8 cellular contexts compared by ENCODE assay signal in genomic region chr6:34143884-34144580, GRCh38. TPM values are rescaled to one million over a fixed set of nuclear protein-coding genes. Genes with fewer than 3 reads are reported as not detected.
DNase-seq lines count a peak whose midpoint lies in the region; ATAC-seq, FAIRE-seq and TF ChIP-seq lines count a peak whose summit lies in the region.

No MANE protein-coding gene starts in this region.

- TF ChIP-seq EP300 in GM12878 (IDR thresholded peaks at IDR 0.05; ENCODE audit: borderline replicate concordance in 1 of 2, control insufficient read depth in 1 of 2, low read depth in 2 of 2, low read length in 2 of 2), result no peak

- peaks cover 0 to 30% (median 19%) of the 10 kb centered on the region in 7 donors for H3K4me1 Mint-ChIP-seq in naive thymus-derived CD4-positive, alpha-beta T cell

- BruUV-seq in GM12878 (replicated peaks; lab: Mats Ljungman, UMichigan), result no TSS peak

- peaks cover 45 to 80% (median 60%) of the 10 kb centered on the region in 5 donors for H3K27me3 Mint-ChIP-seq in naive thymus-derived CD4-positive, alpha-beta T cell

- RAD21 ChIA-PET in GM12878 (lab: Charles Lee; ENCODE audit: unreplicated experiment), result no interaction called here

- in situ Hi-C loops in GM12878 (cut with MboI), result no loop called here

- H3K79me2 ChIP-seq in GM12878 (ENCODE audit: control insufficient read depth, insufficient read depth, low read length), result no peaks in the 10 kb centered on the region

- H3K36me3 ChIP-seq in left ventricle myocardium inferior (no peaks in the 10 kb centered on the region), GM12878 (ENCODE audit: control insufficient read depth in 2 of 2, insufficient read depth in 2 of 2, low read length in 1 of 2) (no peaks in the 10 kb centered on the region), testis (ENCODE audit: low read depth, missing control alignments) (no peaks in the 10 kb centered on the region)
- no peaks in the 10 kb centered on the region for H3K36me3 ChIP-seq in naive thymus-derived CD4-positive, alpha-beta T cell (ENCODE audit: control insufficient read depth in 2 of 3, insufficient read depth in 3 of 3, low read length in 3 of 3)

- H3K4me3 Mint-ChIP-seq in naive thymus-derived CD4-positive, alpha-beta T cell, result peak overlapping the region in 9 of 10 donors; percentile 50 to 83 (median 66)

- no peak overlapping the region for H3K27ac Mint-ChIP-seq in naive thymus-derived CD4-positive, alpha-beta T cell

- H3K4me1 ChIP-seq in left ventricle myocardium inferior, result peaks cover 25% of the 10 kb centered on the region
- peaks cover 10% of the 10 kb centered on the region for H3K4me1 ChIP-seq in GM12878 (ENCODE audit: control insufficient read depth, insufficient read depth, low read length)
- peaks cover 15 to 26% of the 10 kb centered on the region in 2 donors for H3K4me1 ChIP-seq in naive thymus-derived CD4-positive, alpha-beta T cell (ENCODE audit: control insufficient read depth in 2 of 2, insufficient read depth in 2 of 2, low read length in 2 of 2)
- peaks cover 25% of the 10 kb centered on the region for H3K4me1 ChIP-seq in testis

- H3K4me3 ChIP-seq in left ventricle myocardium inferior (peak overlapping the region; percentile 61), GM12878 (no peak overlapping the region), testis (peak overlapping the region; percentile 31 to 52)
- H3K4me3 ChIP-seq in naive thymus-derived CD4-positive, alpha-beta T cell (ENCODE audit: low read length), result peak overlapping the region; percentile 25

- intact Hi-C loops in left ventricle myocardium inferior (cut with micrococcal nuclease) (no loop called here), Right ventricle myocardium inferior (cut with DNase I) (loop anchor here (10.0 kb wide), 1 partner anchor 259 kb away; no protein-coding TSS in a partner anchor), GM12878 (cut with micrococcal nuclease; ENCODE audit: unreplicated experiment) (no loop called here), testis (cut with DNase I; ENCODE audit: low total_unique reads) (no loop called here)
- intact Hi-C loops in naive thymus-derived CD4-positive, alpha-beta T cell (cut with micrococcal nuclease), result no loop called here

- H3K27ac ChIP-seq in left ventricle myocardium inferior (replicated peaks) (no peak overlapping the region), GM12878 (ENCODE audit: control insufficient read depth, insufficient read depth) (no peak overlapping the region), testis (no peak overlapping the region)
- no peak overlapping the region for H3K27ac ChIP-seq in naive thymus-derived CD4-positive, alpha-beta T cell (ENCODE audit: low read depth, low read length)

- no peak overlapping the region for H3K9ac ChIP-seq in GM12878 (ENCODE audit: control insufficient read depth, insufficient read depth, low read length)

- POLR2A ChIA-PET in GM12878 (lab: Charles Lee), result no interaction called here
- POLR2A ChIA-PET in naive thymus-derived CD4-positive, alpha-beta T cell (lab: Charles Lee), result no interaction called here

- no peak for ATAC-seq in Right ventricle myocardium inferior
- ATAC-seq in GM12878, result no peak
- peak; percentile 61 for ATAC-seq in naive thymus-derived CD4-positive, alpha-beta T cell

- TF ChIP-seq CTCF in left ventricle myocardium inferior (IDR thresholded peaks at IDR 0.05; ENCODE audit: borderline replicate concordance), result no peak
- TF ChIP-seq CTCF in GM12878 (IDR thresholded peaks at IDR 0.05 in 2 of 3, conservative IDR thresholded peaks at IDR 0.05 in 1 of 3; ENCODE audit: control insufficient read depth in 2 of 3, extremely low read depth in 1 of 3, insufficient read depth in 1 of 3, low read depth in 3 of 3, low read length in 3 of 3), result 0 out of 6 replicates have a peak, but pooled peaks of 1 of the 3 experiments have one; percentile 10
- TF ChIP-seq CTCF in testis (IDR thresholded peaks at IDR 0.05), result no peak

- 15% methylated on average over 56 of the region's 63 CpGs for WGBS in GM12878 (ENCODE audit: insufficient coverage, insufficient replicate concordance, low lambda C conversion rate, missing lambda C conversion rate)
- 2% methylated on average over 63 of the region's 63 CpGs; no CpG with 5 or more reads in 1 of the 2 donors for WGBS in testis, 2 donors

- no peak overlapping the region for H2AFZ ChIP-seq in GM12878 (ENCODE audit: control insufficient read depth, low read depth, low read length)

- CTCF ChIA-PET in GM12878 (lab: Yijun Ruan, JAX), result no interaction called here
- CTCF ChIA-PET in naive thymus-derived CD4-positive, alpha-beta T cell (lab: Charles Lee), result no interaction called here

- SMC1A ChIA-PET in GM12878 (lab: Charles Lee; ENCODE audit: uncharacterized antibody, unreplicated experiment), result no interaction called here

- no peaks in the 10 kb centered on the region for H3K9me3 Mint-ChIP-seq in naive thymus-derived CD4-positive, alpha-beta T cell

- H4K20me1 ChIP-seq in GM12878 (ENCODE audit: control insufficient read depth, insufficient read depth), result no peaks in the 10 kb centered on the region

- FAIRE-seq in GM12878 (lab: Jason Lieb, UNC), result no peak

- DNase-seq in left ventricle myocardium inferior, result no peak
- no peak for DNase-seq in Right ventricle myocardium inferior (ENCODE audit: missing footprints)
- peak; percentile 64 for DNase-seq in SK-N-DZ (ENCODE audit: low spot score)
- DNase-seq in GM12878 (ENCODE audit: low read depth, low spot score), result no peak
- peak in 7 of 9 donors; percentile 30 to 40 (median 35) for DNase-seq in naive thymus-derived CD4-positive, alpha-beta T cell
- peak; percentile 34 for DNase-seq in testis
- DNase-seq in NCI-H1048 (lab: John Stamatoyannopoulos, UW), result no peak
- no peak for DNase-seq in epidermal melanocyte (ENCODE audit: insufficient read length, low spot score)

- peaks cover 94% of the 10 kb centered on the region for H3K27me3 ChIP-seq in left ventricle myocardium inferior (ENCODE audit: low read depth)
- peaks cover 22% of the 10 kb centered on the region in 2 experiments for H3K27me3 ChIP-seq in GM12878 (replicated peaks in 1 of 2; ENCODE audit: control insufficient read depth in 2 of 2, insufficient read depth in 2 of 2, low read length in 1 of 2)
- H3K27me3 ChIP-seq in naive thymus-derived CD4-positive, alpha-beta T cell (ENCODE audit: control insufficient read depth in 2 of 2, insufficient read depth in 2 of 2, low read length in 2 of 2), result peaks cover 4 to 46% of the 10 kb centered on the region in 2 donors
- H3K27me3 ChIP-seq in testis, result no peaks in the 10 kb centered on the region

- TF ChIP-seq RAD21 in GM12878 (IDR thresholded peaks at IDR 0.05; ENCODE audit: insufficient read depth, low read depth, low read length), result no peak

- TF ChIP-seq POLR2A in GM12878 (IDR thresholded peaks at IDR 0.05; ENCODE audit: low read depth, low read length) (no peak), testis (IDR thresholded peaks at IDR 0.05) (no peak)

- peak overlapping the region; percentile 7 for H3K4me2 ChIP-seq in GM12878 (ENCODE audit: control insufficient read depth, insufficient read depth)

- H3K36me3 Mint-ChIP-seq in naive thymus-derived CD4-positive, alpha-beta T cell, result peaks cover 0 to 3% (median 0%) of the 10 kb centered on the region in 5 donors

- H3K9me3 ChIP-seq in left ventricle myocardium inferior (replicated peaks) (no peaks in the 10 kb centered on the region), GM12878 (replicated peaks; ENCODE audit: control insufficient read depth, insufficient read depth, low read length) (no peaks in the 10 kb centered on the region), testis (no peaks in the 10 kb centered on the region)
- H3K9me3 ChIP-seq in naive thymus-derived CD4-positive, alpha-beta T cell (ENCODE audit: control insufficient read depth in 2 of 3, low read length in 3 of 3), result no peaks in the 10 kb centered on the region

TF ChIP-seq in GM12878, 131 proteins besides CTCF, POLR2A, EP300 and RAD21 (continues in another document):
- 0 out of 3 replicates have a peak, but pooled peaks of 1 of the 2 experiments have one; percentile 13 for TF ChIP-seq EGR1 (IDR thresholded peaks at IDR 0.05; ENCODE audit: borderline replicate concordance in 1 of 2, low read depth in 2 of 2, low read length in 2 of 2)
- no peak for TF ChIP-seq SMARCA5 (IDR thresholded peaks at IDR 0.05)
- no peak for TF ChIP-seq SREBF1 (IDR thresholded peaks at IDR 0.05; ENCODE audit: low read length)
- TF ChIP-seq SUZ12 (IDR thresholded peaks at IDR 0.05; ENCODE audit: unreplicated experiment), result peak; percentile 57
- TF ChIP-seq JUNB (IDR thresholded peaks at IDR 0.05), result no peak

RNA-seq across cellular contexts. Expression of gene GRM4, which starts 1.9 kb away (rescaled TPM):
- total RNA-seq in left ventricle myocardium inferior (not detected), Right ventricle myocardium inferior (not detected), GM12878 (2014; rRNA removed) (under 0.01 and 0.11 TPM in 2 replicates), GM12878 (2014; rRNA removed; fragmentation: Illumina TruSeq; extraction: Trizol) (0.22 TPM in 1 of 2 replicates, not detected in the other), GM12878 (2021) (0.16 and 0.31 TPM in 2 replicates), testis (1 to 10 TPM; 3.5 TPM)
- 0.18 TPM in 1 of 2 replicates, not detected in the other for polyA plus RNA-seq in SK-N-DZ (2014; cell fraction: cytosol; rRNA removed)
- polyA plus RNA-seq in SK-N-DZ (2014; cell fraction: nucleus; rRNA removed), result not detected in 2 replicates
- 0.10 TPM in 1 of 2 replicates, not detected in the other for total RNA-seq in GM12878 (2013; cell fraction: nucleolus; rRNA removed)
- 0.16 TPM for polyA plus RNA-seq in GM12878 (2011; ENCODE audit: low read depth)
- polyA plus RNA-seq in GM12878 (2011; rRNA removed) (0.03 TPM in 1 of 2 replicates, not detected in the other), GM12878 (2014; fragmentation: Illumina TruSeq; extraction: Trizol) (0.01 TPM in 1 of 2 replicates, not detected in the other), GM12878 (2014; fragmentation: Nextera tagmentation; extraction: Ambion mirVana) (not detected), GM12878 (2014; rRNA removed) (0.01 and 0.05 TPM in 2 replicates), GM12878 (2016; fragmentation: Nextera tagmentation; extraction: Ambion mirVana) (under 1 TPM; 0.04 TPM), testis (ENCODE audit: insufficient read depth, low read depth, low replicate concordance) (1.6 TPM)
- polyA plus RNA-seq in GM12878 (2011; cell fraction: cytosol; rRNA removed), result 0.01 and 0.05 TPM in 2 replicates
- 0.20 and 0.39 TPM in 2 replicates for polyA plus RNA-seq in GM12878 (2011; cell fraction: nucleus; rRNA removed)
- 0.16 and 0.21 TPM in 2 replicates for polyA plus RNA-seq in GM12878 (2012)
- 0.22 TPM in 1 of 2 replicates, not detected in the other for polyA minus RNA-seq in GM12878 (2011; rRNA and poly(A)+ RNA removed)
- not detected in 2 replicates for polyA minus RNA-seq in GM12878 (2011; cell fraction: cytosol; rRNA and poly(A)+ RNA removed)
- polyA minus RNA-seq in GM12878 (2011; cell fraction: nucleus; rRNA and poly(A)+ RNA removed), result under 0.01 and 0.19 TPM in 2 replicates
- total RNA-seq in naive thymus-derived CD4-positive, alpha-beta T cell, result not detected
- not detected for polyA plus RNA-seq in naive thymus-derived CD4-positive, alpha-beta T cell

Comparison
In these comparisons a context has a peak if more than half of its experiments do, and no peak if none do; other contexts are left out.
1. DNase-seq: peak in SK-N-DZ (single experiment), naive thymus-derived CD4-positive, alpha-beta T cell (7 of 9) and testis (single experiment); none in left ventricle myocardium inferior (single experiment), Right ventricle myocardium inferior (single experiment), GM12878 (single experiment), NCI-H1048 (single experiment) and epidermal melanocyte (single experiment).